10 cellular contexts compared by ENCODE assay signal in genomic region chr5:96657068-96657467, GRCh38. TPM values are rescaled to one million over a fixed set of nuclear protein-coding genes. Genes with fewer than 3 reads are reported as not detected.
DNase-seq lines count a peak whose midpoint lies in the region; ATAC-seq and TF ChIP-seq lines count a peak whose summit lies in the region.
"Had no signal": no experiment of that assay in that cellular context is flagged by ENCODE, and none has a peak within 500 bp of the region (broad histone marks: within the 10 kb centered on the region; RNA-seq: fewer than 3 reads in every experiment).

No MANE protein-coding gene starts in this region.

- TF ChIP-seq CTCF in left lung (IDR thresholded peaks at IDR 0.05) = no peak

- DNase-seq in activated CD4-positive, alpha-beta T cell treated with anti-CD3 and anti-CD28 coated beads for 36 hours = peak; percentile 62
- DNase-seq in activated CD4-positive, alpha-beta T cell treated with anti-CD3 and anti-CD28 coated beads for 1 hour = no peak
- DNase-seq in NCI-H460 (ENCODE audit: extremely low read depth, low read depth) (peak; percentile 81), left lung (peak in 1 of 2 donors; percentile 49), NCI-H1105 treated with DMSO at 0.1 percent for 48 hours (lab: John Stamatoyannopoulos, UW) (no peak), cerebellar nuclear complex (lab: John Stamatoyannopoulos, UW) (no peak)
- DNase-seq in activated effector memory CD4-positive, alpha-beta T cell treated with Interleukin-2 at 50 U/mL for 16 hours = peak; percentile 42

- H3K27ac ChIP-seq in left lung = peak overlapping the region in 1 of 2 donors; percentile 19
- H3K27ac ChIP-seq: BLaER1, cardiac muscle cell had no signal

- no peaks in the 10 kb centered on the region for H3K9me3 Mint-ChIP-seq in activated CD4-positive, alpha-beta T cell treated with anti-CD3 and anti-CD28 coated beads for 36 hours (ENCODE audit: low read depth)

- no peaks in the 10 kb centered on the region for H3K36me3 Mint-ChIP-seq in activated CD4-positive, alpha-beta T cell treated with anti-CD3 and anti-CD28 coated beads for 36 hours (ENCODE audit: low read depth)

- intact Hi-C loops in activated CD4-positive, alpha-beta T cell treated with anti-CD3 and anti-CD28 coated beads for 36 hours (cut with DNase I, micrococcal nuclease) = no loop called here
- intact Hi-C loops in left lung (cut with DNase I) = no loop called here

- H3K4me1 ChIP-seq in left lung = peaks cover 9 to 49% of the 10 kb centered on the region in 2 donors

- no peak overlapping the region for H3K4me3 ChIP-seq in left lung
- H3K4me3 ChIP-seq: BLaER1, cardiac muscle cell had no signal

- H3K27me3 ChIP-seq in left lung = no peaks in the 10 kb centered on the region
- H3K27me3 ChIP-seq: BLaER1 had no signal

- CTCF ChIA-PET in activated CD4-positive, alpha-beta T cell treated with anti-CD3 and anti-CD28 coated beads for 36 hours (lab: Charles Lee) = no interaction called here

- no peaks in the 10 kb centered on the region for H3K36me3 ChIP-seq in left lung
- H3K36me3 ChIP-seq: BLaER1, cardiac muscle cell had no signal

- H3K27ac Mint-ChIP-seq in activated CD4-positive, alpha-beta T cell treated with anti-CD3 and anti-CD28 coated beads for 36 hours = no peak overlapping the region

- peaks cover 21% of the 10 kb centered on the region for H3K4me1 Mint-ChIP-seq in activated CD4-positive, alpha-beta T cell treated with anti-CD3 and anti-CD28 coated beads for 36 hours

- POLR2A ChIA-PET in activated CD4-positive, alpha-beta T cell treated with anti-CD3 and anti-CD28 coated beads for 36 hours (lab: Charles Lee) = no interaction called here

- peak; percentile 11 for ATAC-seq in activated CD4-positive, alpha-beta T cell treated with anti-CD3 and anti-CD28 coated beads for 36 hours
- ATAC-seq in HG02759 (IDR thresholded peaks at IDR 0.05; ENCODE audit: unreplicated experiment) (peak; percentile 51), left lung (peak; percentile 24)

- H3K9me3 ChIP-seq in left lung = no peaks in the 10 kb centered on the region
- H3K9me3 ChIP-seq: BLaER1 had no signal

- H3K27me3 Mint-ChIP-seq in activated CD4-positive, alpha-beta T cell treated with anti-CD3 and anti-CD28 coated beads for 36 hours = peaks cover 29% of the 10 kb centered on the region

- H3K4me3 Mint-ChIP-seq in activated CD4-positive, alpha-beta T cell treated with anti-CD3 and anti-CD28 coated beads for 36 hours = no peak overlapping the region

RNA-seq across cellular contexts. Expression of gene CAST, which starts 5.1 kb away (rescaled TPM):
- total RNA-seq in activated CD4-positive, alpha-beta T cell treated with anti-CD3 and anti-CD28 coated beads for 36 hours = 100 to 1,000 TPM; 136 to 211 TPM
- total RNA-seq in NCI-H460 (2014; rRNA removed; shearing (Covaris generic)) = 295 and 302 TPM in 2 replicates
- polyA plus RNA-seq in NCI-H460 (2014; cell fraction: nucleus; rRNA removed) = 137 and 173 TPM in 2 replicates
- total RNA-seq in left lung = 100 to 1,000 TPM; 232 to 264 TPM

Comparison
In these comparisons a context has a peak if more than half of its experiments do, and no peak if none do; other contexts are left out.
1. DNase-seq: peak in activated CD4-positive, alpha-beta T cell treated with anti-CD3 and anti-CD28 coated beads for 36 hours (single experiment), NCI-H460 (single experiment) and activated effector memory CD4-positive, alpha-beta T cell treated with Interleukin-2 at 50 U/mL for 16 hours (single experiment); none in activated CD4-positive, alpha-beta T cell treated with anti-CD3 and anti-CD28 coated beads for 1 hour (single experiment), NCI-H1105 treated with DMSO at 0.1 percent for 48 hours (single experiment) and cerebellar nuclear complex (0 of 2).
2. Peak in every context shown above with its lines, with median percentiles within 50 percentile points of each other: ATAC-seq.